Comparison of ENCODE assay signal across 25 cellular contexts in the genomic region with DNA sequence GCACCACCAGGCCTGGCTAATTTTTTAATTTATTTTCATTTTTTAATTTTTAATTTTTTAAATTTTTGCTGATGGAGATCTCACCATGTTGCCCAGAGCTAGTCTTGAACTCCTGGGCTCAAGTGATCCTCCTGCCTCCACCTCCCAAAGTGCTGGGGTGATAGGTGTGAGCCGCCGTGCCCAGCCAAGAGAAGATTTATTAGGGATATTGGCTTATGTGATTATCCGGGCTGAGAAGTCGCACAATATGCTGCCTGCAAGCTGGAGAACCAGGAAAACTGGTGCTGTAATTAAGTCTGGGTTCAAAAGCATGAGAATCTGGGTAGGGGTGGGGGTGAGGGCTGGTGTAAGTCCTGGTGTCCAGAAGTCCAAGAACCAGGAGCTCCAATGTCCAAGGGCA. TPM values are rescaled to one million over a fixed set of nuclear protein-coding genes. Genes with fewer than 3 reads are reported as not detected.
"Had no signal": no experiment of that assay in that cellular context is flagged by ENCODE, and none has a peak within 500 bp of the region (broad histone marks: within the 10 kb centered on the region; RNA-seq: fewer than 3 reads in every experiment).

No MANE protein-coding gene starts in this region.

- H3K27ac Mint-ChIP-seq: natural killer cell treated with Interleukin-12 subunit alpha and Interleukin-12 subunit beta and Interleukin-15 and Interleukin-18, amount 100 ng/mL, for 72 hours; stimulated activated naive B cell treated with anti-CD40 and anti-IgM and Interleukin-4, amounts not matched to agents 10 μg/mL and 1 μg/mL and 100 μg/mL, for 72 hours; stimulated activated naive CD8-positive, alpha-beta T cell treated with anti-CD3 and anti-CD28 coated beads, Interleukin-15, amount 100 ng/mL, for 72 hours had no signal

- H3K27me3 Mint-ChIP-seq: natural killer cell treated with Interleukin-12 subunit alpha and Interleukin-12 subunit beta and Interleukin-15 and Interleukin-18, amount 100 ng/mL, for 72 hours; stimulated activated naive B cell treated with anti-CD40 and anti-IgM and Interleukin-4, amounts not matched to agents 10 μg/mL and 1 μg/mL and 100 μg/mL, for 72 hours; stimulated activated naive CD8-positive, alpha-beta T cell treated with anti-CD3 and anti-CD28 coated beads, Interleukin-15, amount 100 ng/mL, for 72 hours had no signal

- H3K27ac ChIP-seq: colonic mucosa, esophagus squamous epithelium, pancreas, prostate gland, right lobe of liver, testis, tibial nerve had no signal

- H3K9me3 ChIP-seq: colonic mucosa, esophagus squamous epithelium, mucosa of descending colon, pancreas, prostate gland, right lobe of liver, testis, tibial nerve had no signal

- H3K36me3 ChIP-seq: colonic mucosa, esophagus squamous epithelium, pancreas, prostate gland, right lobe of liver, tibial nerve had no signal

- H3K27me3 ChIP-seq: colonic mucosa, esophagus squamous epithelium, pancreas, right lobe of liver, testis, tibial nerve had no signal

- H3K4me3 ChIP-seq: colonic mucosa, esophagus squamous epithelium, mucosa of descending colon, pancreas, prostate gland, right lobe of liver, testis, tibial nerve had no signal

- H3K4me1 ChIP-seq: colonic mucosa had no signal

- H3K4me3 Mint-ChIP-seq: natural killer cell treated with Interleukin-12 subunit alpha and Interleukin-12 subunit beta and Interleukin-15 and Interleukin-18, amount 100 ng/mL, for 72 hours; stimulated activated naive B cell treated with anti-CD40 and anti-IgM and Interleukin-4, amounts not matched to agents 10 μg/mL and 1 μg/mL and 100 μg/mL, for 72 hours; stimulated activated naive CD8-positive, alpha-beta T cell treated with anti-CD3 and anti-CD28 coated beads, Interleukin-15, amount 100 ng/mL, for 72 hours had no signal

- ATAC-seq: left lobe of liver; mucosa of descending colon; natural killer cell treated with Interleukin-12 subunit alpha and Interleukin-12 subunit beta and Interleukin-15 and Interleukin-18, amount 100 ng/mL, for 72 hours; pancreas; right lobe of liver; stimulated activated naive B cell treated with anti-CD40 and anti-IgM and Interleukin-4, amounts not matched to agents 10 μg/mL and 1 μg/mL and 100 μg/mL, for 72 hours; stimulated activated naive CD8-positive, alpha-beta T cell treated with anti-CD3 and anti-CD28 coated beads, Interleukin-15, amount 100 ng/mL, for 72 hours had no signal

- DNase-seq: colonic mucosa; dermis blood vessel endothelial cell; esophagus squamous epithelium; foreskin fibroblast; hippocampal formation; mucosa of descending colon; occipital lobe; stimulated activated CD4-positive, alpha-beta T cell treated with anti-CD3 and anti-CD28 coated beads, Interleukin-2, amount 100 ng/mL, for 24 hours; stimulated activated CD4-positive, alpha-beta T cell treated with anti-CD3 and anti-CD28 coated beads, Interleukin-4, amount 100 ng/mL, for 4 hours; stimulated activated naive B cell treated with anti-CD40 and anti-IgM and Interleukin-4, amounts not matched to agents 10 μg/mL and 1 μg/mL and 100 μg/mL, for 72 hours; stimulated activated naive CD8-positive, alpha-beta T cell treated with anti-CD3 and anti-CD28 coated beads, Interleukin-15, amount 100 ng/mL, for 72 hours; testis had no signal

- H3K9me3 Mint-ChIP-seq: stimulated activated naive B cell treated with anti-CD40 and anti-IgM and Interleukin-4, amounts not matched to agents 10 μg/mL and 1 μg/mL and 100 μg/mL, for 72 hours; stimulated activated naive CD8-positive, alpha-beta T cell treated with anti-CD3 and anti-CD28 coated beads, Interleukin-15, amount 100 ng/mL, for 72 hours had no signal

- H3K36me3 Mint-ChIP-seq: natural killer cell treated with Interleukin-12 subunit alpha and Interleukin-12 subunit beta and Interleukin-15 and Interleukin-18, amount 100 ng/mL, for 72 hours; stimulated activated naive B cell treated with anti-CD40 and anti-IgM and Interleukin-4, amounts not matched to agents 10 μg/mL and 1 μg/mL and 100 μg/mL, for 72 hours had no signal

RNA-seq across cellular contexts. Expression of a gene that starts 2.5 kb away (rescaled TPM):
- total RNA-seq: cerebellum; colonic mucosa; dermis blood vessel endothelial cell; epithelial cell of proximal tubule; esophagus squamous epithelium; left lobe of liver; lower leg skin; mucosa of descending colon; natural killer cell treated with Interleukin-12 subunit alpha and Interleukin-12 subunit beta and Interleukin-15 and Interleukin-18, amount 100 ng/mL, for 72 hours; occipital lobe; pancreas; renal cortical epithelial cell; right lobe of liver; skeletal muscle tissue; subcutaneous adipose tissue; tibial nerve; urinary bladder had no signal
- polyA plus RNA-seq: pancreas, urinary bladder had no signal
